In the genomic region with DNA sequence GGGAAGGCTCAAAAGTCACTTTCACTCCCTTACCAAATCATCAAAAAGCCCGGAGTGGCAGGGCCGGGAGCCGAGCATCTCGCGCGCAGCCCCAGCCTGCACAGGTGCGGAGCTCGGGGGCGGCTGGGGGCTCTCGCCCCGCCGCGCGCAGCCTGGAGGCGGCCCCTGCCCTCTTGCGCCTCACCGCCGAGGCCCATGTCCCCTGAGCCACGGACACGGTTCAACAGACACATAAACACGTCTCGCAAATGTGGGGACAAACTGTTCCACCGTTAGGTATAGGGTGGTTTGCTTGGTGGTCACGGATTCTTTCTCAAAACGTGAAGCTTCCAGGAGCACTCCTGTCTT, we compare ENCODE assay signal across 8 cellular contexts. TPM values are rescaled to one million over a fixed set of nuclear protein-coding genes. Genes with fewer than 3 reads are reported as not detected.
DNase-seq lines count a peak whose midpoint lies in the region; ATAC-seq lines count a peak whose summit lies in the region.

No MANE protein-coding gene starts in this region.

- intact Hi-C loops in activated T-helper 2 cell treated with anti-CD3 and anti-CD28 coated beads, Interferon-gamma antibody, Interleukin-2, Interleukin-4, amounts not matched to agents 10 μg/mL and 5 μg/mL and 100 μg/mL, durations not matched to agents 14 hours and 24 hours and 36 hours (cut with micrococcal nuclease), result loop anchor here (5.0 kb wide), 4 partner anchors 33 to 148 kb away; a partner anchor contains a TSS
- intact Hi-C loops in head of caudate nucleus (cut with DNase I), result no loop called here

- H3K27ac Mint-ChIP-seq in CD8-positive, alpha-beta memory T cell, result peak overlapping the region; percentile 17 to 82 (median 50)
- H3K27ac Mint-ChIP-seq in activated T-helper 2 cell treated with anti-CD3 and anti-CD28 coated beads, Interferon-gamma antibody, Interleukin-2, Interleukin-4, amounts not matched to agents 10 μg/mL and 5 μg/mL and 100 μg/mL, durations not matched to agents 14 hours and 24 hours and 36 hours, result no peak overlapping the region

- H3K9ac ChIP-seq in rectal smooth muscle tissue (ENCODE audit: low read length), result no peak overlapping the region

- no peaks in the 10 kb centered on the region for H3K36me3 ChIP-seq in CD8-positive, alpha-beta memory T cell (ENCODE audit: insufficient read depth, low read length)
- no peaks in the 10 kb centered on the region for H3K36me3 ChIP-seq in rectal smooth muscle tissue (ENCODE audit: control insufficient read depth, insufficient read depth, low read length)

- POLR2A ChIA-PET in CD8-positive, alpha-beta memory T cell (lab: Charles Lee), result interaction anchor here (0.5 to 1.9 kb wide), 5 partner anchors 9 to 130 kb away, joined by 3 to 10 read pairs (median 5); no protein-coding TSS in a partner anchor

- H3K4me3 ChIP-seq in CD8-positive, alpha-beta memory T cell (ENCODE audit: low read length), result peak overlapping the region; percentile 72
- peak overlapping the region; percentile 64 for H3K4me3 ChIP-seq in rectal smooth muscle tissue (ENCODE audit: low read length)

- no peaks in the 10 kb centered on the region for H3K27me3 ChIP-seq in CD8-positive, alpha-beta memory T cell (ENCODE audit: insufficient read depth, low read length, poor library complexity, severe bottlenecking)
- H3K27me3 ChIP-seq in rectal smooth muscle tissue (ENCODE audit: control insufficient read depth, insufficient read depth, low read length), result no peaks in the 10 kb centered on the region

- H3K27me3 Mint-ChIP-seq in CD8-positive, alpha-beta memory T cell, result peaks cover 0 to 1% of the 10 kb centered on the region in 2 donors
- peaks cover 41% of the 10 kb centered on the region for H3K27me3 Mint-ChIP-seq in activated T-helper 2 cell treated with anti-CD3 and anti-CD28 coated beads, Interferon-gamma antibody, Interleukin-2, Interleukin-4, amounts not matched to agents 10 μg/mL and 5 μg/mL and 100 μg/mL, durations not matched to agents 14 hours and 24 hours and 36 hours (ENCODE audit: low read depth)

- peak overlapping the region; percentile 76 to 91 (median 83) for H3K4me3 Mint-ChIP-seq in CD8-positive, alpha-beta memory T cell
- H3K4me3 Mint-ChIP-seq in activated T-helper 2 cell treated with anti-CD3 and anti-CD28 coated beads, Interferon-gamma antibody, Interleukin-2, Interleukin-4, amounts not matched to agents 10 μg/mL and 5 μg/mL and 100 μg/mL, durations not matched to agents 14 hours and 24 hours and 36 hours (ENCODE audit: low read depth), result peak overlapping the region; percentile 45

- H3K9me3 Mint-ChIP-seq in CD8-positive, alpha-beta memory T cell, result no peaks in the 10 kb centered on the region
- H3K9me3 Mint-ChIP-seq in activated T-helper 2 cell treated with anti-CD3 and anti-CD28 coated beads, Interferon-gamma antibody, Interleukin-2, Interleukin-4, amounts not matched to agents 10 μg/mL and 5 μg/mL and 100 μg/mL, durations not matched to agents 14 hours and 24 hours and 36 hours, result no peaks in the 10 kb centered on the region

- peaks cover 28% of the 10 kb centered on the region for H3K4me1 ChIP-seq in CD8-positive, alpha-beta memory T cell (ENCODE audit: insufficient read depth, low read length)
- peaks cover 8% of the 10 kb centered on the region for H3K4me1 ChIP-seq in rectal smooth muscle tissue (ENCODE audit: control insufficient read depth, insufficient read depth, low read length)

- no peaks in the 10 kb centered on the region for H3K9me3 ChIP-seq in CD8-positive, alpha-beta memory T cell (ENCODE audit: low read length)

- CTCF ChIA-PET in CD8-positive, alpha-beta memory T cell (lab: Charles Lee), result interaction anchor here (0.6 to 2.3 kb wide), 5 partner anchors 9 to 285 kb away, joined by 3 to 9 read pairs (median 4); no protein-coding TSS in a partner anchor

- peaks cover 0 to 3% (median 0%) of the 10 kb centered on the region in 3 donors for H3K36me3 Mint-ChIP-seq in CD8-positive, alpha-beta memory T cell
- no peaks in the 10 kb centered on the region for H3K36me3 Mint-ChIP-seq in activated T-helper 2 cell treated with anti-CD3 and anti-CD28 coated beads, Interferon-gamma antibody, Interleukin-2, Interleukin-4, amounts not matched to agents 10 μg/mL and 5 μg/mL and 100 μg/mL, durations not matched to agents 14 hours and 24 hours and 36 hours (ENCODE audit: low read depth)

- peak overlapping the region; percentile 53 for H3K27ac ChIP-seq in CD8-positive, alpha-beta memory T cell (ENCODE audit: low read depth, low read length)
- peak overlapping the region; percentile 54 for H3K27ac ChIP-seq in rectal smooth muscle tissue (ENCODE audit: low read depth, low read length)

- ATAC-seq in GM19397 (IDR thresholded peaks at IDR 0.05; ENCODE audit: unreplicated experiment) (peak; percentile 38), HG03460 (IDR thresholded peaks at IDR 0.05; ENCODE audit: unreplicated experiment) (peak; percentile 35)

- DNase-seq in CD8-positive, alpha-beta memory T cell, result peak in 4 of 5 donors; percentile 6 to 48 (median 34)
- DNase-seq in activated T-helper 2 cell treated with anti-CD3 and anti-CD28 coated beads, Interferon-gamma antibody, Interleukin-2, Interleukin-4, amounts not matched to agents 10 μg/mL and 5 μg/mL and 100 μg/mL, durations not matched to agents 14 hours and 24 hours and 36 hours (ENCODE audit: low spot score), result no peak
- peak in 23 of 42 donors; percentile 9 to 51 (median 27) for DNase-seq in head of caudate nucleus
- no peak for DNase-seq in effector CD8-positive, alpha-beta T cell (lab: John Stamatoyannopoulos, UW)
- no peak for DNase-seq in G401 (ENCODE audit: low spot score)

- peaks cover 32 to 59% (median 47%) of the 10 kb centered on the region in 3 donors for H3K4me1 Mint-ChIP-seq in CD8-positive, alpha-beta memory T cell
- peaks cover 25% of the 10 kb centered on the region for H3K4me1 Mint-ChIP-seq in activated T-helper 2 cell treated with anti-CD3 and anti-CD28 coated beads, Interferon-gamma antibody, Interleukin-2, Interleukin-4, amounts not matched to agents 10 μg/mL and 5 μg/mL and 100 μg/mL, durations not matched to agents 14 hours and 24 hours and 36 hours (ENCODE audit: low read depth)

- in situ Hi-C loops in G401 (cut with HindIII; ENCODE audit: low sequenced_read_pairs), result no loop called here

RNA-seq across cellular contexts. Expression of a gene that starts 0.7 kb away (rescaled TPM):
- total RNA-seq in CD8-positive, alpha-beta memory T cell, result 1 to 10 TPM; 2.0 to 2.9 TPM
- 11.9 TPM for polyA plus RNA-seq in CD8-positive, alpha-beta memory T cell
- total RNA-seq in activated T-helper 2 cell treated with anti-CD3 and anti-CD28 coated beads, Interferon-gamma antibody, Interleukin-2, Interleukin-4, amounts not matched to agents 10 μg/mL and 5 μg/mL and 100 μg/mL, durations not matched to agents 14 hours and 24 hours and 36 hours, result 0.43 and 0.90 TPM in 2 replicates
- total RNA-seq in G401 (2014; rRNA removed; shearing (Covaris generic)), result not detected in 2 replicates

Comparison
In these comparisons a context has a peak if more than half of its experiments do, and no peak if none do; other contexts are left out.
1. DNase-seq: peak in CD8-positive, alpha-beta memory T cell (4 of 5) and head of caudate nucleus (23 of 42); none in activated T-helper 2 cell treated with anti-CD3 and anti-CD28 coated beads, Interferon-gamma antibody, Interleukin-2, Interleukin-4, amounts not matched to agents 10 μg/mL and 5 μg/mL and 100 μg/mL, durations not matched to agents 14 hours and 24 hours and 36 hours (single experiment), effector CD8-positive, alpha-beta T cell (single experiment) and G401 (single experiment).